In genomic region chr10:71735709-71736569, GRCh38 we compare ENCODE assay signal across 9 cellular contexts. TPM values are rescaled to one million over a fixed set of nuclear protein-coding genes. Genes with fewer than 3 reads are reported as not detected.
A peak's percentile ranks its signal among the peaks of the same experiment; 100 is the strongest.
DNase-seq lines count a peak whose midpoint lies in the region; ATAC-seq lines count a peak whose summit lies in the region.
"Had no signal": no experiment of that assay in that cellular context is flagged by ENCODE, and none has a peak within 500 bp of the region (broad histone marks: within the 10 kb centered on the region; RNA-seq: fewer than 3 reads in every experiment).

No MANE protein-coding gene starts in this region.

- no peaks in the 10 kb centered on the region for H3K36me3 Mint-ChIP-seq in stimulated activated naive B cell treated with anti-CD40 and anti-IgM and Interleukin-4, amounts not matched to agents 10 μg/mL and 1 μg/mL and 100 μg/mL, for 72 hours

- DNase-seq in HT-29 (ENCODE audit: low spot score), result peak; percentile 44
- DNase-seq in activated CD4-positive, alpha-beta T cell treated with anti-CD3 and anti-CD28 coated beads, Interleukin-2, amount 50 U/mL, for 48 hours, result peak; percentile 63 to 71
- peak; percentile 46 for DNase-seq in germinal center (ENCODE audit: low spot score)
- no peak for DNase-seq in stimulated activated naive B cell treated with anti-CD40 and anti-IgM and Interleukin-4, amounts not matched to agents 10 μg/mL and 1 μg/mL and 100 μg/mL, for 72 hours
- no peak for DNase-seq in NCI-H526 treated with DMSO at 0.1 percent for 48 hours (lab: John Stamatoyannopoulos, UW)
- DNase-seq in NCI-H1092 (lab: John Stamatoyannopoulos, UW), result no peak
- DNase-seq: dorsolateral prefrontal cortex had no signal

- H3K4me3 Mint-ChIP-seq in stimulated activated naive B cell treated with anti-CD40 and anti-IgM and Interleukin-4, amounts not matched to agents 10 μg/mL and 1 μg/mL and 100 μg/mL, for 72 hours, result peak overlapping the region in 1 of 2 donors; percentile 43

- no peaks in the 10 kb centered on the region for H3K27me3 Mint-ChIP-seq in stimulated activated naive B cell treated with anti-CD40 and anti-IgM and Interleukin-4, amounts not matched to agents 10 μg/mL and 1 μg/mL and 100 μg/mL, for 72 hours

- peaks cover 69 to 77% of the 10 kb centered on the region in 2 donors for H3K4me1 Mint-ChIP-seq in stimulated activated naive B cell treated with anti-CD40 and anti-IgM and Interleukin-4, amounts not matched to agents 10 μg/mL and 1 μg/mL and 100 μg/mL, for 72 hours

- H3K27ac Mint-ChIP-seq in stimulated activated naive B cell treated with anti-CD40 and anti-IgM and Interleukin-4, amounts not matched to agents 10 μg/mL and 1 μg/mL and 100 μg/mL, for 72 hours, result peak overlapping the region; percentile 66

- no peaks in the 10 kb centered on the region for H3K9me3 Mint-ChIP-seq in stimulated activated naive B cell treated with anti-CD40 and anti-IgM and Interleukin-4, amounts not matched to agents 10 μg/mL and 1 μg/mL and 100 μg/mL, for 72 hours

- peak; percentile 46 to 59 for ATAC-seq in stimulated activated naive B cell treated with anti-CD40 and anti-IgM and Interleukin-4, amounts not matched to agents 10 μg/mL and 1 μg/mL and 100 μg/mL, for 72 hours (replicated peaks)
- ATAC-seq in GM19455 (IDR thresholded peaks at IDR 0.05; ENCODE audit: unreplicated experiment) (no peak), HG03135 (IDR thresholded peaks at IDR 0.05; ENCODE audit: unreplicated experiment) (no peak)

RNA-seq across cellular contexts. Expression of gene C10orf105, which starts 16.4 kb away (rescaled TPM):
- total RNA-seq in HT-29 (2014; rRNA removed; shearing (Covaris generic)), result 0.20 TPM in 1 of 2 replicates, not detected in the other

RNA-seq across cellular contexts. Expression of gene VSIR, which starts 37.4 kb away (rescaled TPM):
- total RNA-seq in HT-29 (2014; rRNA removed; shearing (Covaris generic)), result 25.0 and 28.8 TPM in 2 replicates

Comparison
In these comparisons a context has a peak if more than half of its experiments do, and no peak if none do; other contexts are left out.
1. DNase-seq: peak in HT-29 (single experiment), activated CD4-positive, alpha-beta T cell treated with anti-CD3 and anti-CD28 coated beads, Interleukin-2, amount 50 U/mL, for 48 hours (2 of 2) and germinal center (single experiment); none in stimulated activated naive B cell treated with anti-CD40 and anti-IgM and Interleukin-4, amounts not matched to agents 10 μg/mL and 1 μg/mL and 100 μg/mL, for 72 hours (single experiment), NCI-H526 treated with DMSO at 0.1 percent for 48 hours (single experiment) and NCI-H1092 (single experiment).
2. ATAC-seq: peak in stimulated activated naive B cell treated with anti-CD40 and anti-IgM and Interleukin-4, amounts not matched to agents 10 μg/mL and 1 μg/mL and 100 μg/mL, for 72 hours (2 of 2); none in GM19455 (single experiment) and HG03135 (single experiment).